ENCODE assay signal across 22 cellular contexts in genomic region chr22:21022507-21022906, GRCh38. TPM values are rescaled to one million over a fixed set of nuclear protein-coding genes. Genes with fewer than 3 reads are reported as not detected.
DNase-seq lines count a peak whose midpoint lies in the region; TF ChIP-seq lines count a peak whose summit lies in the region.
"Had no signal": no experiment of that assay in that cellular context is flagged by ENCODE, and none has a peak within 500 bp of the region (broad histone marks: within the 10 kb centered on the region; RNA-seq: fewer than 3 reads in every experiment).

No MANE protein-coding gene starts in this region.

- H3K79me2 ChIP-seq in trophoblast cell (ENCODE audit: control insufficient read depth, insufficient read depth, low read length, poor library complexity) (no peaks in the 10 kb centered on the region), MM.1S (ENCODE audit: low read length) (no peaks in the 10 kb centered on the region)

- H3K9ac ChIP-seq in trophoblast cell (ENCODE audit: low read length) (no peak overlapping the region), MM.1S (ENCODE audit: low read length) (no peak overlapping the region)
- H3K9ac ChIP-seq: KMS-11 had no signal

- no peak overlapping the region for H4K91ac ChIP-seq in trophoblast cell (ENCODE audit: low read depth, low read length)

- H2BK12ac ChIP-seq in trophoblast cell (ENCODE audit: low read length) = no peak overlapping the region

- H3K27ac ChIP-seq in coronary artery (no peak overlapping the region), trophoblast cell (ENCODE audit: low read depth, low read length) (no peak overlapping the region), MM.1S (ENCODE audit: low read length) (no peak overlapping the region)
- H3K27ac ChIP-seq: KMS-11 had no signal

- H2AK5ac ChIP-seq in trophoblast cell (ENCODE audit: low read length) = peak overlapping the region; percentile 2

- no peak overlapping the region for H4K12ac ChIP-seq in trophoblast cell (ENCODE audit: low read depth, low read length)

- no peaks in the 10 kb centered on the region for H3K79me1 ChIP-seq in trophoblast cell (ENCODE audit: low read length)

- H3F3A ChIP-seq in MM.1S (ENCODE audit: insufficient read depth, low read length) = no peaks in the 10 kb centered on the region

- H3K4me3 ChIP-seq in coronary artery (no peak overlapping the region), trophoblast cell (ENCODE audit: low read depth, low read length) (no peak overlapping the region), MM.1S (ENCODE audit: low read length) (no peak overlapping the region)
- H3K4me3 ChIP-seq: GM23338, HAP-1 had no signal

- H3K4me2 ChIP-seq in trophoblast cell (ENCODE audit: low read length) (no peak overlapping the region), MM.1S (ENCODE audit: low read depth, low read length) (no peak overlapping the region)
- H3K4me2 ChIP-seq: GM23338, KMS-11 had no signal

- no peak overlapping the region for H2AFZ ChIP-seq in trophoblast cell (ENCODE audit: insufficient read depth, low read length, poor library complexity)
- no peak overlapping the region for H2AFZ ChIP-seq in MM.1S (ENCODE audit: low read length)
- H2AFZ ChIP-seq: GM23338 had no signal

- no peak overlapping the region for H2BK120ac ChIP-seq in trophoblast cell (ENCODE audit: insufficient read depth, low read length, poor library complexity)

- H2BK5ac ChIP-seq in trophoblast cell (ENCODE audit: low read depth, low read length, poor library complexity) = no peak overlapping the region

- H3K14ac ChIP-seq in trophoblast cell (ENCODE audit: low read length) = no peak overlapping the region

- no peak overlapping the region for H3K18ac ChIP-seq in trophoblast cell (ENCODE audit: low read length)

- no peaks in the 10 kb centered on the region for H3K36me3 ChIP-seq in trophoblast cell (ENCODE audit: control insufficient read depth in 1 of 2, insufficient read depth in 2 of 2, low read length in 2 of 2)
- no peaks in the 10 kb centered on the region for H3K36me3 ChIP-seq in MM.1S (replicated peaks; ENCODE audit: insufficient read depth, low read length)
- H3K36me3 ChIP-seq: HAP-1 had no signal

- TF ChIP-seq CTCF in coronary artery (IDR thresholded peaks at IDR 0.05) (no peak), MM.1S (IDR thresholded peaks at IDR 0.05; ENCODE audit: low read length) (no peak)

- no peaks in the 10 kb centered on the region for H3K9me2 ChIP-seq in MM.1S (replicated peaks; ENCODE audit: insufficient read depth, low read length)

- no peaks in the 10 kb centered on the region for H3K27me3 ChIP-seq in trophoblast cell (ENCODE audit: insufficient read depth, low read length)
- peaks cover 32% of the 10 kb centered on the region for H3K27me3 ChIP-seq in MM.1S (replicated peaks; ENCODE audit: insufficient read depth, low read length)

- H3K4ac ChIP-seq in trophoblast cell (ENCODE audit: low read depth, low read length) = no peak overlapping the region

- no CpG with 5 or more reads among the region's 10 CpGs for WGBS in trophoblast cell (ENCODE audit: extremely low coverage, insufficient coverage, insufficient read length)

- H4K8ac ChIP-seq in trophoblast cell (ENCODE audit: low read depth, low read length) = no peak overlapping the region

- H3K23ac ChIP-seq in trophoblast cell (ENCODE audit: low read length) = no peak overlapping the region

- H3K9me3 ChIP-seq in trophoblast cell (ENCODE audit: insufficient read depth, low read depth, low read length) (no peaks in the 10 kb centered on the region), MM.1S (replicated peaks; ENCODE audit: insufficient read depth, low read length) (no peaks in the 10 kb centered on the region)

- H4K20me1 ChIP-seq in MM.1S (ENCODE audit: insufficient read depth, low read length) = no peaks in the 10 kb centered on the region

- DNase-seq in coronary artery (ENCODE audit: low spot score) (peak; percentile 65), trophoblast cell (no peak), MM.1S (no peak)
- DNase-seq: C1 segment of cervical spinal cord; Caco-2; CD8-positive, alpha-beta T cell; DMS 273 treated with DMSO at 0.1 percent for 48 hours; DMS79 treated with DMSO at 0.1 percent for 48 hours; GF-D8; HFFc6; NCI-H1048; NCI-H1417 treated with DMSO at 0.1 percent for 48 hours; NCI-H1694 treated with DMSO at 0.1 percent for 48 hours; NCI-H2081; NCI-H2227 treated with DMSO at 0.1 percent for 48 hours; NCI-H526 treated with DMSO at 0.1 percent for 48 hours; RPMI8226; SHP77; T-cell had no signal

- H3K4me1 ChIP-seq in trophoblast cell (ENCODE audit: control insufficient read depth in 1 of 2, insufficient read depth in 2 of 2, low read length in 2 of 2) = peaks cover 0 to 3% of the 10 kb centered on the region in 2 experiments
- H3K4me1 ChIP-seq in MM.1S (ENCODE audit: low read length) = no peaks in the 10 kb centered on the region; the same call in 1 of the 2 replicates
- H3K4me1 ChIP-seq: HAP-1 had no signal

RNA-seq across cellular contexts. Expression of gene P2RX6, which starts 7.5 kb away (rescaled TPM):
- polyA plus RNA-seq in trophoblast cell (2013) = 0.05 and 0.07 TPM in 2 replicates
- polyA plus RNA-seq: GM23338 had no signal

RNA-seq across cellular contexts. Expression of gene SLC7A4, which starts 9.9 kb away (rescaled TPM):
- polyA plus RNA-seq in trophoblast cell (2013) = 9.1 and 11.2 TPM in 2 replicates

RNA-seq across cellular contexts. Expression of gene THAP7, which starts 20.6 kb away (rescaled TPM):
- polyA plus RNA-seq in trophoblast cell (2013) = 16.1 and 17.0 TPM in 2 replicates

RNA-seq across cellular contexts. Expression of gene LRRC74B, which starts 23.2 kb away (rescaled TPM):
- 0.01 TPM in 1 of 2 replicates, not detected in the other for polyA plus RNA-seq in trophoblast cell (2013)
- polyA plus RNA-seq: GM23338 had no signal

RNA-seq across cellular contexts. Expression of gene LZTR1, which starts 40.4 kb away (rescaled TPM):
- polyA plus RNA-seq in trophoblast cell (2013) = 17.9 and 19.9 TPM in 2 replicates
